In the genomic region with DNA sequence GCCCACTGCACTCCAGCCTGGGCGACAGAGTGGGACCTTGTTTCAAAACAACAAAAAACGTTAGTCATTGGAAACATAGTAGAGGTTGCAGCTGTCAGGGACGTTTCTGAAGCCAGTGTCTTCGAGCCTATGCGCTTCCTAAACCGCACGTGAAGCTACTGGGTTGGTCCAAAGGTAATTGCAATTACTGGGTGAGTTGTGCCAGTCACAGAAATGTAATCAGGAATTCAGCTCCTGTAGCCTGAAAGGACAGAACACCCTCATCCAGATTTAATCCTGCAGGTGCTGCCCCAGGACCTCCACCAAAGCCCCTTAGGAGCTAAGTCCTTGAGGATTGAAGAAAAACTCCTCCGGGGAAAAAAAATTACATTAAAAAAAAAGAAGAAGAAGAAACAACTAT, we compare ENCODE assay signal across 36 cellular contexts.
"Had no signal": no experiment of that assay in that cellular context is flagged by ENCODE, and none has a peak within 500 bp of the region (broad histone marks: within the 10 kb centered on the region; RNA-seq: fewer than 3 reads in every experiment).

No MANE protein-coding gene starts in this region.

- H3K27ac Mint-ChIP-seq: activated CD4-positive, alpha-beta memory T cell treated with anti-CD3 and anti-CD28 coated beads, Interleukin-2, amount 10 ng/mL, durations not matched to agents 7 days and 5 days; activated CD4-positive, alpha-beta T cell treated with anti-CD3 and anti-CD28 coated beads for 36 hours; activated CD4-positive, alpha-beta T cell treated with anti-CD3 and anti-CD28 coated beads, Interleukin-2, amount 10 ng/mL, durations not matched to agents 7 days and 5 days; activated CD8-positive, alpha-beta memory T cell treated with anti-CD3 and anti-CD28 coated beads, Interleukin-2, amount 10 ng/mL, durations not matched to agents 7 days and 5 days; activated CD8-positive, alpha-beta T cell treated with anti-CD3 and anti-CD28 coated beads, Interleukin-2, amount 10 ng/mL, durations not matched to agents 7 days and 5 days; activated naive CD4-positive, alpha-beta T cell treated with anti-CD3 and anti-CD28 coated beads, Interleukin-2, amount 10 ng/mL, durations not matched to agents 7 days and 5 days; activated naive CD4-positive, alpha-beta T cell treated with anti-CD3 and anti-CD28 coated beads, Interleukin-2, amount 50 U/mL, for 24 hours; activated naive CD8-positive, alpha-beta T cell; activated naive CD8-positive, alpha-beta T cell treated with anti-CD3 and anti-CD28 coated beads, Interleukin-2, amount 10 ng/mL, durations not matched to agents 7 days and 5 days; activated naive CD8-positive, alpha-beta T cell treated with anti-CD3 and anti-CD28 coated beads, Interleukin-2, amount 50 U/mL, for 24 hours; activated T-cell treated with anti-CD3 and anti-CD28 coated beads, Interleukin-2, amount 50 U/mL, for 24 hours; activated T-helper 2 cell treated with anti-CD3 and anti-CD28 coated beads, Interferon-gamma antibody, Interleukin-2, Interleukin-4, amounts not matched to agents 10 μg/mL and 5 μg/mL and 100 μg/mL, durations not matched to agents 14 hours and 24 hours and 36 hours; T-helper 1 cell treated with Interleukin-12 subunit alpha and Interleukin-12 subunit beta and Interleukin-4 antibody, amounts not matched to agents 30 μg/mL and 1 μg/mL, for 36 hours; T-helper 2 cell treated with Interferon-gamma antibody and Interleukin-4, amounts not matched to agents 5 μg/mL and 100 μg/mL, for 36 hours had no signal

- H3K4me3 Mint-ChIP-seq: activated CD4-positive, alpha-beta memory T cell treated with anti-CD3 and anti-CD28 coated beads, Interleukin-2, amount 10 ng/mL, durations not matched to agents 7 days and 5 days; activated CD4-positive, alpha-beta T cell treated with anti-CD3 and anti-CD28 coated beads, Interleukin-2, amount 10 ng/mL, durations not matched to agents 7 days and 5 days; activated CD8-positive, alpha-beta memory T cell treated with anti-CD3 and anti-CD28 coated beads, Interleukin-2, amount 10 ng/mL, durations not matched to agents 7 days and 5 days; activated CD8-positive, alpha-beta T cell treated with anti-CD3 and anti-CD28 coated beads, Interleukin-2, amount 10 ng/mL, durations not matched to agents 7 days and 5 days; activated T-cell treated with anti-CD3 and anti-CD28 coated beads, Interleukin-2, amount 50 U/mL, for 24 hours had no signal

- ATAC-seq: activated CD4-positive, alpha-beta T cell treated with anti-CD3 and anti-CD28 coated beads for 36 hours; activated CD4-positive, CD25-positive, alpha-beta regulatory T cell treated with anti-CD3 and anti-CD28 coated beads, Interleukin-2, amount 50 U/mL, for 24 hours; activated CD8-positive, alpha-beta memory T cell treated with anti-CD3 and anti-CD28 coated beads, Interleukin-2, amount 10 ng/mL, durations not matched to agents 7 days and 5 days; activated CD8-positive, alpha-beta T cell treated with anti-CD3 and anti-CD28 coated beads, Interleukin-2, amount 10 ng/mL, durations not matched to agents 7 days and 5 days; activated naive CD8-positive, alpha-beta T cell treated with anti-CD3 and anti-CD28 coated beads, Interleukin-2, amount 50 U/mL, for 24 hours; body of pancreas had no signal

- FAIRE-seq: astrocyte had no signal

- H3K9me3 Mint-ChIP-seq: activated CD4-positive, alpha-beta memory T cell treated with anti-CD3 and anti-CD28 coated beads, Interleukin-2, amount 10 ng/mL, durations not matched to agents 7 days and 5 days; activated CD4-positive, alpha-beta T cell treated with anti-CD3 and anti-CD28 coated beads, Interleukin-2, amount 10 ng/mL, durations not matched to agents 7 days and 5 days; activated naive CD4-positive, alpha-beta T cell treated with anti-CD3 and anti-CD28 coated beads, Interleukin-2, amount 10 ng/mL, durations not matched to agents 7 days and 5 days; activated naive CD4-positive, alpha-beta T cell treated with anti-CD3 and anti-CD28 coated beads, Interleukin-2, amount 50 U/mL, for 24 hours; activated naive CD8-positive, alpha-beta T cell treated with anti-CD3 and anti-CD28 coated beads, Interleukin-2, amount 10 ng/mL, durations not matched to agents 7 days and 5 days; activated naive CD8-positive, alpha-beta T cell treated with anti-CD3 and anti-CD28 coated beads, Interleukin-2, amount 50 U/mL, for 24 hours; activated T-cell treated with anti-CD3 and anti-CD28 coated beads, Interleukin-2, amount 50 U/mL, for 24 hours; activated T-helper 2 cell treated with anti-CD3 and anti-CD28 coated beads, Interferon-gamma antibody, Interleukin-2, Interleukin-4, amounts not matched to agents 10 μg/mL and 5 μg/mL and 100 μg/mL, durations not matched to agents 14 hours and 24 hours and 36 hours; T-helper 1 cell treated with Interleukin-12 subunit alpha and Interleukin-12 subunit beta and Interleukin-4 antibody, amounts not matched to agents 30 μg/mL and 1 μg/mL, for 36 hours; T-helper 2 cell treated with Interferon-gamma antibody and Interleukin-4, amounts not matched to agents 5 μg/mL and 100 μg/mL, for 36 hours had no signal

- DNase-seq: activated CD4-positive, alpha-beta memory T cell treated with anti-CD3 and anti-CD28 coated beads, Interleukin-2, amount 10 ng/mL, durations not matched to agents 7 days and 5 days; activated CD4-positive, alpha-beta T cell treated with anti-CD3 and anti-CD28 coated beads for 1 hour; activated CD4-positive, alpha-beta T cell treated with anti-CD3 and anti-CD28 coated beads for 36 hours; activated CD4-positive, alpha-beta T cell treated with anti-CD3 and anti-CD28 coated beads for 48 hours; activated CD4-positive, alpha-beta T cell treated with anti-CD3 and anti-CD28 coated beads, Interleukin-2, amount 10 ng/mL, durations not matched to agents 7 days and 5 days; activated CD4-positive, alpha-beta T cell treated with anti-CD3 and anti-CD28 coated beads, Interleukin-2, amount 50 U/mL, for 48 hours; activated CD4-positive, CD25-positive, alpha-beta regulatory T cell; activated CD8-positive, alpha-beta memory T cell treated with anti-CD3 and anti-CD28 coated beads for 24 hours; activated CD8-positive, alpha-beta memory T cell treated with anti-CD3 and anti-CD28 coated beads, Interleukin-2, amount 10 ng/mL, durations not matched to agents 7 days and 5 days; activated CD8-positive, alpha-beta memory T cell treated with anti-CD3 and anti-CD28 coated beads, Interleukin-2, amount 50 U/mL, for 48 hours; activated CD8-positive, alpha-beta T cell treated with anti-CD3 and anti-CD28 coated beads, Interleukin-2, amount 10 ng/mL, durations not matched to agents 7 days and 5 days; activated effector memory CD4-positive, alpha-beta T cell treated with Interleukin-2 at 50 U/mL for 16 hours; activated gamma-delta T cell; activated naive CD4-positive, alpha-beta T cell treated with anti-CD3 and anti-CD28 coated beads, Interleukin-2, amount 10 ng/mL, durations not matched to agents 7 days and 5 days; activated naive CD4-positive, alpha-beta T cell treated with Interleukin-2 at 50 U/mL for 16 hours; activated naive CD8-positive, alpha-beta T cell treated with anti-CD3 and anti-CD28 coated beads, Interleukin-2, amount 10 ng/mL, durations not matched to agents 7 days and 5 days; activated naive CD8-positive, alpha-beta T cell treated with anti-CD3 and anti-CD28 coated beads, Interleukin-2, amount 50 U/mL, for 24 hours; activated T-cell treated with anti-CD3 and anti-CD28 coated beads, Interleukin-2, amount 50 U/mL, for 24 hours; activated T-cell treated with anti-CD3 and anti-CD28 coated beads, Interleukin-2, amount 50 U/mL, for 48 hours; amygdala; aorta; body of pancreas; brain microvascular endothelial cell; central memory CD4-positive, alpha-beta T cell; T-helper 1 cell; T-helper 2 cell; T-helper 9 cell had no signal

- H3K9me3 ChIP-seq: body of pancreas, breast epithelium had no signal

- H3K36me3 ChIP-seq: brain microvascular endothelial cell, breast epithelium had no signal

- H3K4me1 Mint-ChIP-seq: activated naive CD4-positive, alpha-beta T cell treated with anti-CD3 and anti-CD28 coated beads, Interleukin-2, amount 50 U/mL, for 24 hours; activated naive CD8-positive, alpha-beta T cell treated with anti-CD3 and anti-CD28 coated beads, Interleukin-2, amount 10 ng/mL, durations not matched to agents 7 days and 5 days had no signal

- H3K36me3 Mint-ChIP-seq: activated CD8-positive, alpha-beta memory T cell treated with anti-CD3 and anti-CD28 coated beads, Interleukin-2, amount 10 ng/mL, durations not matched to agents 7 days and 5 days; activated naive CD4-positive, alpha-beta T cell treated with anti-CD3 and anti-CD28 coated beads, Interleukin-2, amount 10 ng/mL, durations not matched to agents 7 days and 5 days; activated naive CD4-positive, alpha-beta T cell treated with anti-CD3 and anti-CD28 coated beads, Interleukin-2, amount 50 U/mL, for 24 hours; activated naive CD8-positive, alpha-beta T cell; activated naive CD8-positive, alpha-beta T cell treated with anti-CD3 and anti-CD28 coated beads, Interleukin-2, amount 10 ng/mL, durations not matched to agents 7 days and 5 days had no signal

- H3K4me3 ChIP-seq: body of pancreas, breast epithelium had no signal

- H3K27ac ChIP-seq: body of pancreas, brain microvascular endothelial cell, breast epithelium, VCaP had no signal

- H3K27me3 ChIP-seq: body of pancreas, brain microvascular endothelial cell, breast epithelium had no signal
